ENCODE assay signal across 1 cellular context in the genomic region with DNA sequence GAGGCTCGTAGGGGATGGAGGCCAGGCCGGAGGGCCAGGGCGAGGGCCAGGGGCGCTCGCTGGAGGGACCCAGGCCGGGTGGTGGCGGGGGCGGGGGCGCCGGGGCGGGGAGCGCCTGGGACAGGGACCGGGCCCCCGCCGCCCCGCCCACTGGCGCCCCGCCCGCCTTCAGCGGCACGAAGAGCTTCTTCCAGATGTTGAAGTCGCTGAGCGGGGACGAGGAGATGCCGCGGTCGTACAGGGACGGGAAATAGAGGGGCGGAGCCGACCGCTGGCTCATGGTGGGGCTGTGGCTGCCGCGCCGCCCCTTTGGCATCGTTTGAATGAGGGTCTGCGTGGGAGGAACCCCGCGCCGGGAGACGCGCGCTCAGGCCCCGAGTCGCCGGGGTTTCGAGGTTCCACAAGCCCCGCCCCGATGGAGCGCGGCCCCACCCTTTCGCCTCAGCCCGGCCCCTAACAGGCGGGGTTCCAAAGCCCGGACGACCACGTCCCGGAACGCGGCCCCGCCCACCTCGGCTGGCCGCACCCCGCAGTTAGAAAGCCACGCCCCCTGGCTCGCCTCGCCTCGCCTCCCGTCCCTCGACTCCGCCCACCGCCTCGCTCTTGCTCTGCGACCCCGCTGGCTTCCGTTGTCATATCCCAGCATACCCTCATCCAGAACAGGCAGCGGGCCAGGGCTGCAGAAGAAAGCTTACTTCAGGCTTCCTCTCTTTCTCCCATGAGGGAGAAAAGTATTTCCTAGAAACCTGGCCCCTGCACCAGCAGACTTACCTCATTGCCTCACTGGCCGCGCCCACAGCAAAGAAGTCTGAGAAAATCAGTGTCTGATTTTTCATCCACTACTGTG.
A peak's percentile ranks its signal among the peaks of the same experiment; 100 is the strongest.
TF ChIP-seq lines count a peak whose summit lies in the region.

A gene with protein sequence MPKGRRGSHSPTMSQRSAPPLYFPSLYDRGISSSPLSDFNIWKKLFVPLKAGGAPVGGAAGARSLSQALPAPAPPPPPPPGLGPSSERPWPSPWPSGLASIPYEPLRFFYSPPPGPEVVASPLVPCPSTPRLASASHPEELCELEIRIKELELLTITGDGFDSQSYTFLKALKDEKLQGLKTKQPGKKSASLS (minus strand): TSS at position 402 of the 847 bp plus-strand sequence. CDS start 86 bp downstream, at position 316.

TF ChIP-seq in K562, 482 proteins besides CTCF, POLR2A, EP300 and RAD21 (continued from another document and continues in another):
- TF ChIP-seq HINFP (tag; conservative IDR thresholded peaks at IDR 0.05; ENCODE audit: low read depth), result no peak
- no peak for TF ChIP-seq NFXL1 (CRISPR knock-in tag; IDR thresholded peaks at IDR 0.05)
- TF ChIP-seq SIN3A (IDR thresholded peaks at IDR 0.05; ENCODE audit: borderline replicate concordance in 2 of 2, control insufficient read depth in 1 of 2, low read depth in 2 of 2, low read length in 2 of 2), result 0 out of 4 replicates have a peak, but pooled peaks of 1 of the 2 experiments have one; percentile 47
- no peak for TF ChIP-seq HNRNPL (IDR thresholded peaks at IDR 0.05; ENCODE audit: low read depth, low read length)
- TF ChIP-seq PRMT5 (CRISPR knock-in tag; IDR thresholded peaks at IDR 0.05), result no peak
- TF ChIP-seq MCM2 (IDR thresholded peaks at IDR 0.05; ENCODE audit: low read depth), result no peak
- no peak for TF ChIP-seq ARID4B (CRISPR knock-in tag; IDR thresholded peaks at IDR 0.05)
- TF ChIP-seq SIN3B (IDR thresholded peaks at IDR 0.05; ENCODE audit: low read depth), result no peak
- TF ChIP-seq, protein P1, sequence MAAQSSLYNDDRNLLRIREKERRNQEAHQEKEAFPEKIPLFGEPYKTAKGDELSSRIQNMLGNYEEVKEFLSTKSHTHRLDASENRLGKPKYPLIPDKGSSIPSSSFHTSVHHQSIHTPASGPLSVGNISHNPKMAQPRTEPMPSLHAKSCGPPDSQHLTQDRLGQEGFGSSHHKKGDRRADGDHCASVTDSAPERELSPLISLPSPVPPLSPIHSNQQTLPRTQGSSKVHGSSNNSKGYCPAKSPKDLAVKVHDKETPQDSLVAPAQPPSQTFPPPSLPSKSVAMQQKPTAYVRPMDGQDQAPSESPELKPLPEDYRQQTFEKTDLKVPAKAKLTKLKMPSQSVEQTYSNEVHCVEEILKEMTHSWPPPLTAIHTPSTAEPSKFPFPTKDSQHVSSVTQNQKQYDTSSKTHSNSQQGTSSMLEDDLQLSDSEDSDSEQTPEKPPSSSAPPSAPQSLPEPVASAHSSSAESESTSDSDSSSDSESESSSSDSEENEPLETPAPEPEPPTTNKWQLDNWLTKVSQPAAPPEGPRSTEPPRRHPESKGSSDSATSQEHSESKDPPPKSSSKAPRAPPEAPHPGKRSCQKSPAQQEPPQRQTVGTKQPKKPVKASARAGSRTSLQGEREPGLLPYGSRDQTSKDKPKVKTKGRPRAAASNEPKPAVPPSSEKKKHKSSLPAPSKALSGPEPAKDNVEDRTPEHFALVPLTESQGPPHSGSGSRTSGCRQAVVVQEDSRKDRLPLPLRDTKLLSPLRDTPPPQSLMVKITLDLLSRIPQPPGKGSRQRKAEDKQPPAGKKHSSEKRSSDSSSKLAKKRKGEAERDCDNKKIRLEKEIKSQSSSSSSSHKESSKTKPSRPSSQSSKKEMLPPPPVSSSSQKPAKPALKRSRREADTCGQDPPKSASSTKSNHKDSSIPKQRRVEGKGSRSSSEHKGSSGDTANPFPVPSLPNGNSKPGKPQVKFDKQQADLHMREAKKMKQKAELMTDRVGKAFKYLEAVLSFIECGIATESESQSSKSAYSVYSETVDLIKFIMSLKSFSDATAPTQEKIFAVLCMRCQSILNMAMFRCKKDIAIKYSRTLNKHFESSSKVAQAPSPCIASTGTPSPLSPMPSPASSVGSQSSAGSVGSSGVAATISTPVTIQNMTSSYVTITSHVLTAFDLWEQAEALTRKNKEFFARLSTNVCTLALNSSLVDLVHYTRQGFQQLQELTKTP (IDR thresholded peaks at IDR 0.05; ENCODE audit: low read depth in 1 of 2, partially characterized antibody in 2 of 2), result no peak
- TF ChIP-seq PRPF4 (IDR thresholded peaks at IDR 0.05; ENCODE audit: insufficient read depth, low read depth, low read length, poor library complexity, severe bottlenecking), result no peak
- TF ChIP-seq ATF3 (IDR thresholded peaks at IDR 0.05), result no peak
- TF ChIP-seq ATF3 (CRISPR knock-in tag; conservative IDR thresholded peaks at IDR 0.05), result no peak
- no peak for TF ChIP-seq NCOA4 (IDR thresholded peaks at IDR 0.05; ENCODE audit: partially characterized antibody)
- no peak for TF ChIP-seq ZNF644 (tag; IDR thresholded peaks at IDR 0.05; ENCODE audit: low read depth)
- TF ChIP-seq ZNF318 (IDR thresholded peaks at IDR 0.05; ENCODE audit: borderline replicate concordance in 1 of 2, low read depth in 1 of 2), result no peak
- TF ChIP-seq DACH1 (IDR thresholded peaks at IDR 0.05; ENCODE audit: partially characterized antibody), result no peak
- no peak for TF ChIP-seq ZNF785 (CRISPR knock-in tag; IDR thresholded peaks at IDR 0.05)
- no peak for TF ChIP-seq CEBPG (CRISPR knock-in tag; IDR thresholded peaks at IDR 0.05)
- peak in 1 of 2 experiments; percentile 35; a peak in 1 of 4 replicates for TF ChIP-seq CEBPG (tag; conservative IDR thresholded peaks at IDR 0.05 in 1 of 2, IDR thresholded peaks at IDR 0.05 in 1 of 2)
- no peak for TF ChIP-seq ZNF586 (CRISPR knock-in tag; conservative IDR thresholded peaks at IDR 0.05)
- TF ChIP-seq ZNF780A (CRISPR knock-in tag; IDR thresholded peaks at IDR 0.05), result no peak
- peak; percentile 69 for TF ChIP-seq CXXC5 (CRISPR knock-in tag; IDR thresholded peaks at IDR 0.05)
- TF ChIP-seq NFYB (IDR thresholded peaks at IDR 0.05; ENCODE audit: extremely low read depth, insufficient read length), result no peak
- no peak for TF ChIP-seq SMAD1 (IDR thresholded peaks at IDR 0.05; ENCODE audit: low read depth, low read length, partially characterized antibody)
- TF ChIP-seq KLF13 (tag; IDR thresholded peaks at IDR 0.05; ENCODE audit: borderline replicate concordance, low read depth), result 0 out of 2 replicates have a peak, but pooled peaks have one; percentile 33
- TF ChIP-seq ZNF431 (CRISPR knock-in tag; IDR thresholded peaks at IDR 0.05), result no peak
- TF ChIP-seq ETV5 (CRISPR knock-in tag; IDR thresholded peaks at IDR 0.05; ENCODE audit: low read depth), result no peak
- TF ChIP-seq MED1 (CRISPR knock-in tag; IDR thresholded peaks at IDR 0.05; ENCODE audit: borderline replicate concordance), result no peak
- TF ChIP-seq BRF1 (IDR thresholded peaks at IDR 0.05; ENCODE audit: borderline replicate concordance, extremely low read depth, insufficient read length), result no peak
- TF ChIP-seq CREM (IDR thresholded peaks at IDR 0.05; ENCODE audit: low read depth), result peak; percentile 47
- TF ChIP-seq IRF2 (CRISPR knock-in tag; IDR thresholded peaks at IDR 0.05), result no peak
- TF ChIP-seq TFAP4 (CRISPR knock-in tag; IDR thresholded peaks at IDR 0.05; ENCODE audit: borderline replicate concordance), result peak; percentile 66
- TF ChIP-seq KDM5B (IDR thresholded peaks at IDR 0.05; ENCODE audit: insufficient replicate concordance, low read depth, low read length), result no peak
